ENCODE assay signal across 14 cellular contexts in the genomic region with DNA sequence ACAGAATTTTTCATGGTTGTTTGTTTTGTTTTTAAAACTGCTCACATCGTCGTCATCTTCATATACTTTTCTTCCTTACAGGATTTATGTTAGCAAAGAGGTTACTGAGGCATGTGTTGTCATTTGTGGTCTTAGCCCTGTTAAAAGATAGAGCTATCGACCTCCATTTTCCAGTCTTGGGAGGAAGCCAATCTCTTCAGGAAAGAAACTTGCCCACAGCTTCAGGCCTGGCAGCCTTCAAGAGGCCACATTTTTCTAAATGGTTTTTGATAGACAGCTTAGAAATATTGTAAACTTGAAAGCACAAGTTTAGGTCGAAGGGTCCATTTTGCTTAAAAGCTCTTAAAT. TPM values are rescaled to one million over a fixed set of nuclear protein-coding genes. Genes with fewer than 3 reads are reported as not detected.
DNase-seq lines count a peak whose midpoint lies in the region; ATAC-seq and TF ChIP-seq lines count a peak whose summit lies in the region.
"Had no signal": no experiment of that assay in that cellular context is flagged by ENCODE, and none has a peak within 500 bp of the region (broad histone marks: within the 10 kb centered on the region; RNA-seq: fewer than 3 reads in every experiment).

No MANE protein-coding gene starts in this region.

- peaks cover 5% of the 10 kb centered on the region for H3K36me3 Mint-ChIP-seq in glutamatergic neuron (ENCODE audit: unreplicated experiment)
- no peaks in the 10 kb centered on the region for H3K36me3 Mint-ChIP-seq in naive thymus-derived CD4-positive, alpha-beta T cell

- CTCF ChIA-PET in IMR-90 (lab: Yijun Ruan, JAX) (interaction anchor here (0.6 to 2.0 kb wide), 4 partner anchors 8 to 161 kb away, joined by 3 to 5 read pairs (median 4); no protein-coding TSS in a partner anchor), RWPE1 (lab: Yijun Ruan, JAX) (no interaction called here)
- CTCF ChIA-PET in naive thymus-derived CD4-positive, alpha-beta T cell (lab: Charles Lee) = no interaction called here

- peak; percentile 84 for DNase-seq in IMR-90
- DNase-seq in astrocyte of the spinal cord (ENCODE audit: low read depth, low spot score) = peak; percentile 73
- DNase-seq in glutamatergic neuron = no peak
- DNase-seq in smooth muscle cell (lab: John Stamatoyannopoulos, UW; ENCODE audit: unreplicated experiment) = no peak
- no peak for DNase-seq in RWPE1 (ENCODE audit: low spot score)
- no peak for DNase-seq in NCI-H146 treated with DMSO at 0.1 percent for 48 hours (lab: John Stamatoyannopoulos, UW; ENCODE audit: unreplicated experiment)
- DNase-seq in naive thymus-derived CD4-positive, alpha-beta T cell = no peak
- DNase-seq: activated naive CD4-positive, alpha-beta T cell treated with Interleukin-2 at 50 U/mL for 16 hours; erythroblast; KG1; mesendoderm; NCI-H1930 had no signal

- H3K14ac ChIP-seq in IMR-90 (replicated peaks; ENCODE audit: low read depth, low read length) = no peak overlapping the region

- in situ Hi-C loops in IMR-90 (cut with MboI; ENCODE audit: low sequenced_read_pairs) (no loop called here), astrocyte of the spinal cord (cut with HindIII; ENCODE audit: low sequenced_read_pairs) (no loop called here)

- H3K4me1 Mint-ChIP-seq in glutamatergic neuron (ENCODE audit: low read depth, unreplicated experiment) = peaks cover 43% of the 10 kb centered on the region
- H3K4me1 Mint-ChIP-seq in naive thymus-derived CD4-positive, alpha-beta T cell = peaks cover 0 to 6% (median 4%) of the 10 kb centered on the region in 7 donors

- no peak overlapping the region; a peak in 1 of 4 replicates for H4K8ac ChIP-seq in IMR-90 (ENCODE audit: low read depth in 2 of 2, low read length in 2 of 2)

- POLR2A ChIA-PET in IMR-90 (lab: Charles Lee; ENCODE audit: unreplicated experiment) = no interaction called here
- POLR2A ChIA-PET in RWPE1 (lab: Yijun Ruan, JAX; ENCODE audit: low non-redundant PET) = no interaction called here
- POLR2A ChIA-PET in naive thymus-derived CD4-positive, alpha-beta T cell (lab: Charles Lee) = no interaction called here

- H3K27ac ChIP-seq in IMR-90 (ENCODE audit: insufficient read depth, low read length) = peak overlapping the region; percentile 71; the same call in 1 of the 2 replicates
- peak overlapping the region; percentile 53 for H3K27ac ChIP-seq in smooth muscle cell (ENCODE audit: low read depth)
- H3K27ac ChIP-seq in RWPE1 = no peak overlapping the region
- no peak overlapping the region for H3K27ac ChIP-seq in naive thymus-derived CD4-positive, alpha-beta T cell (ENCODE audit: low read depth, low read length)
- H3K27ac ChIP-seq: C4-2B, SK-N-MC had no signal

- no peak overlapping the region for H3K27ac Mint-ChIP-seq in glutamatergic neuron (ENCODE audit: unreplicated experiment)
- H3K27ac Mint-ChIP-seq in naive thymus-derived CD4-positive, alpha-beta T cell = no peak overlapping the region

- peaks cover 14% of the 10 kb centered on the region for H3K9me1 ChIP-seq in IMR-90 (ENCODE audit: insufficient read depth, low read length)

- TF ChIP-seq RAD21 in IMR-90 (IDR thresholded peaks at IDR 0.05; ENCODE audit: low read length) = no peak

- H3K4me2 ChIP-seq in IMR-90 (ENCODE audit: low read depth, low read length) (peak overlapping the region; percentile 79), smooth muscle cell (peak overlapping the region; percentile 64)

- peak overlapping the region; percentile 73 for H4K5ac ChIP-seq in IMR-90 (ENCODE audit: low read depth, low read length)

- peak overlapping the region; percentile 90 for H2BK5ac ChIP-seq in IMR-90 (ENCODE audit: low read depth, low read length, poor library complexity, severe bottlenecking)

- peaks cover 81% of the 10 kb centered on the region for H3K79me2 ChIP-seq in smooth muscle cell (ENCODE audit: low read depth)

- H4K20me1 ChIP-seq in IMR-90 (ENCODE audit: insufficient read depth, low read length) = peaks cover 22% of the 10 kb centered on the region
- H4K20me1 ChIP-seq in smooth muscle cell (ENCODE audit: low read depth) = peaks cover 69% of the 10 kb centered on the region

- H3K9me3 Mint-ChIP-seq in glutamatergic neuron (ENCODE audit: unreplicated experiment) = peaks cover 7% of the 10 kb centered on the region
- no peaks in the 10 kb centered on the region for H3K9me3 Mint-ChIP-seq in naive thymus-derived CD4-positive, alpha-beta T cell

- H3K18ac ChIP-seq in IMR-90 (ENCODE audit: low read depth, low read length) = peak overlapping the region; percentile 69

- peaks cover 38 to 75% of the 10 kb centered on the region in 2 experiments for H3K79me1 ChIP-seq in IMR-90 (ENCODE audit: low read depth in 1 of 2, low read length in 2 of 2)

- no peak overlapping the region for H2BK15ac ChIP-seq in IMR-90 (ENCODE audit: low read depth, low read length)

- H3K36me3 ChIP-seq in IMR-90 (ENCODE audit: control insufficient read depth, insufficient read depth, low read length) = no peaks in the 10 kb centered on the region
- no peaks in the 10 kb centered on the region for H3K36me3 ChIP-seq in smooth muscle cell (ENCODE audit: low read depth)
- H3K36me3 ChIP-seq in naive thymus-derived CD4-positive, alpha-beta T cell (ENCODE audit: control insufficient read depth in 2 of 3, insufficient read depth in 3 of 3, low read length in 3 of 3) = no peaks in the 10 kb centered on the region

- WGBS in IMR-90 (ENCODE audit: extremely low coverage in 2 of 2, insufficient read length in 1 of 2), 2 experiments = no CpG with 5 or more reads among the region's 4 CpGs
- 45% methylated on average over 4 of the region's 4 CpGs for WGBS in smooth muscle cell (ENCODE audit: low lambda C conversion rate)

- intact Hi-C loops in IMR-90 (cut with micrococcal nuclease) = loop anchor here (1.0 to 5.0 kb wide), 2 partner anchors 8 to 38 kb away; no protein-coding TSS in a partner anchor
- intact Hi-C loops in naive thymus-derived CD4-positive, alpha-beta T cell (cut with micrococcal nuclease) = no loop called here

- no TSS peak for BruUV-seq in IMR-90 (replicated peaks; lab: Mats Ljungman, UMichigan)

- TF ChIP-seq CTCF in IMR-90 (conservative IDR thresholded peaks at IDR 0.05; ENCODE audit: low read depth, low read length) = no peak
- no peak for TF ChIP-seq CTCF in astrocyte of the spinal cord (IDR thresholded peaks at IDR 0.05; ENCODE audit: low read depth, low read length)
- TF ChIP-seq CTCF in glutamatergic neuron (IDR thresholded peaks at IDR 0.05; ENCODE audit: partially characterized antibody, unreplicated experiment) = no peak
- no peak for TF ChIP-seq CTCF in smooth muscle cell (IDR thresholded peaks at IDR 0.05; ENCODE audit: borderline replicate concordance, insufficient read depth, poor library complexity, severe bottlenecking)
- TF ChIP-seq CTCF in RWPE1 (conservative IDR thresholded peaks at IDR 0.05; ENCODE audit: low read depth) = no peak

- H3K56ac ChIP-seq in IMR-90 (ENCODE audit: extremely low read depth, insufficient read depth, low read length) = no peak overlapping the region

- TF ChIP-seq POLR2A in IMR-90 (IDR thresholded peaks at IDR 0.05; ENCODE audit: low read depth, low read length) = no peak

- H3K4me3 Mint-ChIP-seq in glutamatergic neuron (ENCODE audit: unreplicated experiment) = peak overlapping the region; percentile 85
- no peak overlapping the region for H3K4me3 Mint-ChIP-seq in naive thymus-derived CD4-positive, alpha-beta T cell

- H3K9ac ChIP-seq in IMR-90 (ENCODE audit: low read depth, low read length) (peak overlapping the region; percentile 36; the same call in 1 of the 2 replicates), smooth muscle cell (ENCODE audit: low read depth) (no peak overlapping the region)

- H3K4me1 ChIP-seq in IMR-90 (ENCODE audit: control insufficient read depth, insufficient read depth, low read length) (peaks cover 17% of the 10 kb centered on the region), smooth muscle cell (ENCODE audit: low read depth) (peaks cover 22% of the 10 kb centered on the region)
- no peaks in the 10 kb centered on the region for H3K4me1 ChIP-seq in naive thymus-derived CD4-positive, alpha-beta T cell (ENCODE audit: control insufficient read depth in 2 of 2, insufficient read depth in 2 of 2, low read length in 2 of 2)

- no peaks in the 10 kb centered on the region for H3K27me3 Mint-ChIP-seq in glutamatergic neuron (ENCODE audit: unreplicated experiment)
- peaks cover 20 to 46% (median 31%) of the 10 kb centered on the region in 5 donors for H3K27me3 Mint-ChIP-seq in naive thymus-derived CD4-positive, alpha-beta T cell

- ATAC-seq in IMR-90 (ENCODE audit: low read depth) = peak; percentile 77
- ATAC-seq in naive thymus-derived CD4-positive, alpha-beta T cell = no peak

- no peak overlapping the region for H2AK9ac ChIP-seq in IMR-90 (replicated peaks; ENCODE audit: low read depth, low read length, poor library complexity)

- H2BK20ac ChIP-seq in IMR-90 (ENCODE audit: low read depth, low read length) = no peak overlapping the region

- no peak overlapping the region for H3K23ac ChIP-seq in IMR-90 (ENCODE audit: low read depth, low read length)

- H3K4me3 ChIP-seq in IMR-90 (ENCODE audit: insufficient read depth, low read depth, low read length) = no peak overlapping the region
- no peak overlapping the region for H3K4me3 ChIP-seq in astrocyte of the spinal cord (ENCODE audit: low read depth, low read length)
- H3K4me3 ChIP-seq in smooth muscle cell = no peak overlapping the region
- H3K4me3 ChIP-seq in naive thymus-derived CD4-positive, alpha-beta T cell (ENCODE audit: low read length) = no peak overlapping the region
- H3K4me3 ChIP-seq: SK-N-MC had no signal

- no peak overlapping the region for H4K91ac ChIP-seq in IMR-90 (ENCODE audit: insufficient read depth, low read depth, low read length)

- no peaks in the 10 kb centered on the region for H3F3A ChIP-seq in smooth muscle cell (ENCODE audit: low read depth)

- dilution Hi-C loops in IMR-90 (cut with HindIII; ENCODE audit: low sequenced_read_pairs, unreplicated experiment) = no loop called here

- H3K4ac ChIP-seq in IMR-90 (ENCODE audit: low read depth, low read length) = no peak overlapping the region; the same call in 1 of the 2 replicates

- H3K9me3 ChIP-seq in IMR-90 (ENCODE audit: control insufficient read depth, insufficient read depth, low read length) (no peaks in the 10 kb centered on the region), smooth muscle cell (replicated peaks; ENCODE audit: low read depth) (no peaks in the 10 kb centered on the region)
- no peaks in the 10 kb centered on the region for H3K9me3 ChIP-seq in naive thymus-derived CD4-positive, alpha-beta T cell (ENCODE audit: control insufficient read depth in 2 of 3, low read length in 3 of 3)

- H2AFZ ChIP-seq in IMR-90 (replicated peaks; ENCODE audit: low read length, poor library complexity) (no peak overlapping the region), smooth muscle cell (ENCODE audit: low read depth) (no peak overlapping the region)

- H2AK5ac ChIP-seq in IMR-90 (ENCODE audit: low read depth, low read length) = no peak overlapping the region

- H3K27me3 ChIP-seq in IMR-90 (ENCODE audit: control insufficient read depth, insufficient read depth, low read length) = no peaks in the 10 kb centered on the region
- H3K27me3 ChIP-seq in smooth muscle cell (ENCODE audit: low read depth) = no peaks in the 10 kb centered on the region
- H3K27me3 ChIP-seq in naive thymus-derived CD4-positive, alpha-beta T cell (ENCODE audit: control insufficient read depth in 2 of 2, insufficient read depth in 2 of 2, low read length in 2 of 2) = no peaks in the 10 kb centered on the region

- no peak overlapping the region for H2BK120ac ChIP-seq in IMR-90 (ENCODE audit: low read depth, low read length)

RNA-seq across cellular contexts. Expression of a gene that starts 4.7 kb away (rescaled TPM):
- total RNA-seq in IMR-90 (2012; rRNA removed) (5.0 and 5.4 TPM in 2 replicates), glutamatergic neuron (ENCODE audit: unreplicated experiment) (76.3 TPM), smooth muscle cell (2.4 and 12.4 TPM in 2 replicates)
- polyA plus RNA-seq in IMR-90 (2012; rRNA removed) (2.8 and 3.9 TPM in 2 replicates), smooth muscle cell (3.5 and 5.1 TPM in 2 replicates)
- polyA plus RNA-seq in IMR-90 (2012; cell fraction: cytosol; rRNA removed) = 0.21 and 0.57 TPM in 2 replicates
- polyA plus RNA-seq in IMR-90 (2012; cell fraction: nucleus; rRNA removed; ENCODE audit: low replicate concordance) = 3.5 and 19.4 TPM in 2 replicates
- not detected for total RNA-seq in naive thymus-derived CD4-positive, alpha-beta T cell
- polyA plus RNA-seq in naive thymus-derived CD4-positive, alpha-beta T cell = not detected

Comparison
In these comparisons a context has a peak if more than half of its experiments do, and no peak if none do; other contexts are left out.
1. DNase-seq: peak in IMR-90 (single experiment) and astrocyte of the spinal cord (single experiment); none in glutamatergic neuron (single experiment), smooth muscle cell (single experiment), RWPE1 (single experiment), NCI-H146 treated with DMSO at 0.1 percent for 48 hours (single experiment) and naive thymus-derived CD4-positive, alpha-beta T cell (0 of 9).
2. H3K27ac ChIP-seq: peak in IMR-90 (single experiment) and smooth muscle cell (single experiment); none in RWPE1 (single experiment) and naive thymus-derived CD4-positive, alpha-beta T cell (single experiment).